ENCODE assay signal across 24 cellular contexts in genomic region chr10:33519130-33519860, GRCh38.
"Had no signal": no experiment of that assay in that cellular context is flagged by ENCODE, and none has a peak within 500 bp of the region (broad histone marks: within the 10 kb centered on the region; RNA-seq: fewer than 3 reads in every experiment).

No MANE protein-coding gene starts in this region.

- H3K4me1 Mint-ChIP-seq: activated CD4-positive, alpha-beta T cell treated with anti-CD3 and anti-CD28 coated beads, Interleukin-2, amount 10 ng/mL, durations not matched to agents 7 days and 5 days; activated CD8-positive, alpha-beta memory T cell treated with anti-CD3 and anti-CD28 coated beads, Interleukin-2, amount 10 ng/mL, durations not matched to agents 7 days and 5 days; activated naive CD4-positive, alpha-beta T cell treated with anti-CD3 and anti-CD28 coated beads, Interleukin-2, amount 50 U/mL, for 24 hours; stimulated activated memory B cell treated with anti-CD40 and anti-IgM and Interleukin-4, amounts not matched to agents 10 μg/mL and 1 μg/mL and 100 μg/mL, for 72 hours had no signal

- H3K4me1 ChIP-seq: pancreas, transverse colon, uterus had no signal

- H3K9me3 Mint-ChIP-seq: activated CD4-positive, alpha-beta T cell treated with anti-CD3 and anti-CD28 coated beads, Interleukin-2, amount 10 ng/mL, durations not matched to agents 7 days and 5 days; activated CD8-positive, alpha-beta T cell treated with anti-CD3 and anti-CD28 coated beads for 36 hours; activated naive CD4-positive, alpha-beta T cell treated with anti-CD3 and anti-CD28 coated beads, Interleukin-2, amount 50 U/mL, for 24 hours; T-helper 2 cell treated with Interferon-gamma antibody and Interleukin-4, amounts not matched to agents 5 μg/mL and 100 μg/mL, for 36 hours had no signal

- H3K4me3 Mint-ChIP-seq: activated CD4-positive, alpha-beta T cell treated with anti-CD3 and anti-CD28 coated beads, Interleukin-2, amount 10 ng/mL, durations not matched to agents 7 days and 5 days; activated CD8-positive, alpha-beta memory T cell treated with anti-CD3 and anti-CD28 coated beads, Interleukin-2, amount 10 ng/mL, durations not matched to agents 7 days and 5 days; activated CD8-positive, alpha-beta T cell treated with anti-CD3 and anti-CD28 coated beads for 36 hours; activated naive CD4-positive, alpha-beta T cell treated with anti-CD3 and anti-CD28 coated beads, Interleukin-2, amount 50 U/mL, for 24 hours; brain; stimulated activated memory B cell treated with anti-CD40 and anti-IgM and Interleukin-4, amounts not matched to agents 10 μg/mL and 1 μg/mL and 100 μg/mL, for 72 hours; T-helper 2 cell treated with Interferon-gamma antibody and Interleukin-4, amounts not matched to agents 5 μg/mL and 100 μg/mL, for 36 hours had no signal

- DNase-seq: activated CD4-positive, alpha-beta T cell treated with anti-CD3 and anti-CD28 coated beads, Interleukin-2, amount 10 ng/mL, durations not matched to agents 7 days and 5 days; activated CD4-positive, CD25-positive, alpha-beta regulatory T cell treated with anti-CD3 and anti-CD28 coated beads, Interleukin-2, amount 50 U/mL, for 72 hours; activated CD8-positive, alpha-beta memory T cell treated with anti-CD3 and anti-CD28 coated beads, Interleukin-2, amount 10 ng/mL, durations not matched to agents 7 days and 5 days; activated CD8-positive, alpha-beta T cell treated with anti-CD3 and anti-CD28 coated beads for 36 hours; activated gamma-delta T cell treated with Interleukin-2 at 50 U/mL for 16 hours; activated T-cell treated with anti-CD3 and anti-CD28 coated beads for 4 hours; aorta; foreskin fibroblast; islet precursor cell; left cardiac atrium; pancreas; small intestine; stimulated activated CD4-positive, alpha-beta T cell treated with anti-CD3 and anti-CD28 coated beads, Interleukin-15, amount 100 ng/mL, for 24 hours; transverse colon; uterus had no signal

- H3K27me3 ChIP-seq: neutrophil, pancreas, uterus had no signal

- H3K4me3 ChIP-seq: pancreas, transverse colon, uterus had no signal

- ATAC-seq: activated CD8-positive, alpha-beta memory T cell treated with anti-CD3 and anti-CD28 coated beads, Interleukin-2, amount 10 ng/mL, durations not matched to agents 7 days and 5 days; activated CD8-positive, alpha-beta T cell treated with anti-CD3 and anti-CD28 coated beads for 36 hours; pancreas; sciatic nerve; stimulated activated memory B cell treated with anti-CD40 and anti-IgM and Interleukin-4, amounts not matched to agents 10 μg/mL and 1 μg/mL and 100 μg/mL, for 72 hours had no signal

- H3K27ac ChIP-seq: epithelial cell of prostate, neutrophil, pancreas, transverse colon, uterus, VCaP had no signal

- FAIRE-seq: pancreas, small intestine had no signal

- H3K36me3 ChIP-seq: neutrophil, pancreas, transverse colon, uterus had no signal

- H3K27ac Mint-ChIP-seq: activated CD4-positive, alpha-beta T cell treated with anti-CD3 and anti-CD28 coated beads, Interleukin-2, amount 10 ng/mL, durations not matched to agents 7 days and 5 days; activated CD8-positive, alpha-beta memory T cell treated with anti-CD3 and anti-CD28 coated beads, Interleukin-2, amount 10 ng/mL, durations not matched to agents 7 days and 5 days; activated CD8-positive, alpha-beta T cell treated with anti-CD3 and anti-CD28 coated beads for 36 hours; activated naive CD4-positive, alpha-beta T cell treated with anti-CD3 and anti-CD28 coated beads, Interleukin-2, amount 50 U/mL, for 24 hours; brain; nephron; stimulated activated memory B cell treated with anti-CD40 and anti-IgM and Interleukin-4, amounts not matched to agents 10 μg/mL and 1 μg/mL and 100 μg/mL, for 72 hours; T-helper 2 cell treated with Interferon-gamma antibody and Interleukin-4, amounts not matched to agents 5 μg/mL and 100 μg/mL, for 36 hours had no signal

- H3K9me3 ChIP-seq: neutrophil, pancreas, transverse colon, uterus had no signal

- H3K27me3 Mint-ChIP-seq: activated CD4-positive, alpha-beta T cell treated with anti-CD3 and anti-CD28 coated beads, Interleukin-2, amount 10 ng/mL, durations not matched to agents 7 days and 5 days; activated CD8-positive, alpha-beta memory T cell treated with anti-CD3 and anti-CD28 coated beads, Interleukin-2, amount 10 ng/mL, durations not matched to agents 7 days and 5 days had no signal

- H3K36me3 Mint-ChIP-seq: activated CD8-positive, alpha-beta memory T cell treated with anti-CD3 and anti-CD28 coated beads, Interleukin-2, amount 10 ng/mL, durations not matched to agents 7 days and 5 days; activated naive CD4-positive, alpha-beta T cell treated with anti-CD3 and anti-CD28 coated beads, Interleukin-2, amount 50 U/mL, for 24 hours; brain; stimulated activated memory B cell treated with anti-CD40 and anti-IgM and Interleukin-4, amounts not matched to agents 10 μg/mL and 1 μg/mL and 100 μg/mL, for 72 hours had no signal
